In the genomic region with DNA sequence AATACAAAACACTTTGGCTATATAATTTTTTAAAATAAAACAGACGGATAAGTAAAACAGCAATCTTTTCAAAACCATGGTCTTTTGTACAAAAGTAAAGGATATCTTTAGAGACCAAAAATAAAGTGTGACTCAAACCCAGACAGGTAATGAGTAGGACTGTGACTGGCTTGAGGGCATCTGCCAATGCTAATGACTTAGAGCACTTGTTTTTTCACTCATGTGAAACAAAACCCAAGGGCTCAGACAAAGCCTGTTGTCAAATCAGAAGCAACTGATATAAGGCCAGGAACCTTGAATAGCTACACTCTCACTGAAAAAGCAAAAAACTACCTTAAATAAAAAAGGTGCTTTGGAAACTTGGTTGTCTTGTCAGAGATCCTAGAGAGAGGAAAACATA, we compare ENCODE assay signal across 14 cellular contexts.
DNase-seq lines count a peak whose midpoint lies in the region; ATAC-seq lines count a peak whose summit lies in the region.
"Had no signal": no experiment of that assay in that cellular context is flagged by ENCODE, and none has a peak within 500 bp of the region (broad histone marks: within the 10 kb centered on the region; RNA-seq: fewer than 3 reads in every experiment).

No MANE protein-coding gene starts in this region.

- WGBS in right cardiac atrium, result 97% methylated on average over 1 of the region's 1 CpG

- ATAC-seq in GM18873 (IDR thresholded peaks at IDR 0.05; ENCODE audit: low FRiP score, unreplicated experiment) (peak; percentile 99), GM21576 (IDR thresholded peaks at IDR 0.05; ENCODE audit: unreplicated experiment) (peak; percentile 99), HG03175 (IDR thresholded peaks at IDR 0.05; ENCODE audit: unreplicated experiment) (peak; percentile 91), right cardiac atrium (no peak)

- H3K4me1 ChIP-seq in right cardiac atrium (ENCODE audit: control insufficient read depth, insufficient read depth, low read length), result no peaks in the 10 kb centered on the region

- intact Hi-C loops in right cardiac atrium (cut with DNase I), result no loop called here

- DNase-seq in islet precursor cell (peak; percentile 63), right cardiac atrium (no peak), HUDEP-2 (lab: John Stamatoyannopoulos, UW; ENCODE audit: unreplicated experiment in 76 of 76) (no peak), activated gamma-delta T cell (lab: John Stamatoyannopoulos, UW) (no peak)
- DNase-seq in activated CD4-positive, alpha-beta T cell treated with anti-CD3 and anti-CD28 coated beads for 4 hours, result no peak
- DNase-seq: activated CD8-positive, alpha-beta memory T cell treated with anti-CD3 and anti-CD28 coated beads, Interleukin-2, amount 50 U/mL, for 4 hours; DND-41; NCI-H2029; stimulated activated CD8-positive, alpha-beta memory T cell treated with anti-CD3 and anti-CD28 coated beads, Interleukin-4, amount 100 ng/mL, for 48 hours had no signal

- H3K4me3 ChIP-seq in right cardiac atrium (ENCODE audit: low read length), result no peak overlapping the region
- H3K4me3 ChIP-seq: lung had no signal

- H3K27me3 ChIP-seq in right cardiac atrium (ENCODE audit: control insufficient read depth, insufficient read depth), result no peaks in the 10 kb centered on the region

- no peaks in the 10 kb centered on the region for H3K9me3 ChIP-seq in right cardiac atrium (ENCODE audit: control insufficient read depth, low read length)

- H3K27ac ChIP-seq in right cardiac atrium (ENCODE audit: low read length), result no peak overlapping the region
- H3K27ac ChIP-seq: HL-60 had no signal

Comparison
In these comparisons a context has a peak if more than half of its experiments do, and no peak if none do; other contexts are left out.
1. ATAC-seq: peak in GM18873 (single experiment), GM21576 (single experiment) and HG03175 (single experiment); none in right cardiac atrium (0 of 2).